In genomic region chr9:31445960-31446359, GRCh38 we compare ENCODE assay signal across 14 cellular contexts.
A peak's percentile ranks its signal among the peaks of the same experiment; 100 is the strongest.
DNase-seq lines count a peak whose midpoint lies in the region; ATAC-seq lines count a peak whose summit lies in the region.
"Had no signal": no experiment of that assay in that cellular context is flagged by ENCODE, and none has a peak within 500 bp of the region (broad histone marks: within the 10 kb centered on the region; RNA-seq: fewer than 3 reads in every experiment).

No MANE protein-coding gene starts in this region.

- H3K36me3 Mint-ChIP-seq in activated CD4-positive, alpha-beta T cell treated with anti-CD3 and anti-CD28 coated beads, Interleukin-2, amount 10 ng/mL, durations not matched to agents 24 days and 14 days (ENCODE audit: low read depth), result no peaks in the 10 kb centered on the region
- H3K36me3 Mint-ChIP-seq: activated naive CD4-positive, alpha-beta T cell treated with anti-CD3 and anti-CD28 coated beads, Interleukin-2, amount 50 U/mL, for 72 hours; WTC11 had no signal

- peaks cover 3% of the 10 kb centered on the region for H3K9me3 Mint-ChIP-seq in activated CD4-positive, alpha-beta T cell treated with anti-CD3 and anti-CD28 coated beads, Interleukin-2, amount 10 ng/mL, durations not matched to agents 24 days and 14 days
- H3K9me3 Mint-ChIP-seq: WTC11 had no signal

- no peak overlapping the region for H3K27ac Mint-ChIP-seq in activated CD4-positive, alpha-beta T cell treated with anti-CD3 and anti-CD28 coated beads, Interleukin-2, amount 10 ng/mL, durations not matched to agents 24 days and 14 days
- H3K27ac Mint-ChIP-seq: WTC11 had no signal

- H3K27me3 Mint-ChIP-seq in activated CD4-positive, alpha-beta T cell treated with anti-CD3 and anti-CD28 coated beads, Interleukin-2, amount 10 ng/mL, durations not matched to agents 24 days and 14 days, result no peaks in the 10 kb centered on the region

- DNase-seq in Ammon's horn (ENCODE audit: low spot score), result peak; percentile 9
- DNase-seq in activated CD4-positive, alpha-beta T cell treated with anti-CD3 and anti-CD28 coated beads, Interleukin-2, amount 10 ng/mL, durations not matched to agents 24 days and 14 days, result no peak
- DNase-seq in glomerular visceral epithelial cell (ENCODE audit: extremely low spot score), result no peak
- DNase-seq in islet precursor cell, result no peak
- DNase-seq in activated CD4-positive, alpha-beta T cell treated with anti-CD3 and anti-CD28 coated beads, Interleukin-2, amount 50 U/mL, for 48 hours, result no peak
- DNase-seq: MM.1S; PC-3; stimulated activated naive CD8-positive, alpha-beta T cell treated with anti-CD3 and anti-CD28 coated beads, Interleukin-15, Interleukin-2, amounts not matched to agents 100 U/mL and 50 U/mL, for 24 hours had no signal

- intact Hi-C loops in activated CD4-positive, alpha-beta T cell treated with anti-CD3 and anti-CD28 coated beads, Interleukin-2, amount 10 ng/mL, durations not matched to agents 24 days and 14 days (cut with micrococcal nuclease), result no loop called here

- no peak overlapping the region for H3K4me3 Mint-ChIP-seq in activated CD4-positive, alpha-beta T cell treated with anti-CD3 and anti-CD28 coated beads, Interleukin-2, amount 10 ng/mL, durations not matched to agents 24 days and 14 days
- H3K4me3 Mint-ChIP-seq: WTC11 had no signal

- peaks cover 8% of the 10 kb centered on the region for H3K4me1 Mint-ChIP-seq in activated CD4-positive, alpha-beta T cell treated with anti-CD3 and anti-CD28 coated beads, Interleukin-2, amount 10 ng/mL, durations not matched to agents 24 days and 14 days

- ATAC-seq in GM19324 (IDR thresholded peaks at IDR 0.05; ENCODE audit: low FRiP score, unreplicated experiment), result peak; percentile 73
- peak; percentile 75 for ATAC-seq in HG02759 (IDR thresholded peaks at IDR 0.05; ENCODE audit: unreplicated experiment)
- ATAC-seq in HG03565 (IDR thresholded peaks at IDR 0.05; ENCODE audit: unreplicated experiment), result peak; percentile 62
- ATAC-seq: HCT116; PC-3; stimulated activated naive CD8-positive, alpha-beta T cell treated with anti-CD3 and anti-CD28 coated beads, Interleukin-15, Interleukin-2, amounts not matched to agents 100 U/mL and 50 U/mL, for 24 hours; WTC11 had no signal
